In the genomic region with DNA sequence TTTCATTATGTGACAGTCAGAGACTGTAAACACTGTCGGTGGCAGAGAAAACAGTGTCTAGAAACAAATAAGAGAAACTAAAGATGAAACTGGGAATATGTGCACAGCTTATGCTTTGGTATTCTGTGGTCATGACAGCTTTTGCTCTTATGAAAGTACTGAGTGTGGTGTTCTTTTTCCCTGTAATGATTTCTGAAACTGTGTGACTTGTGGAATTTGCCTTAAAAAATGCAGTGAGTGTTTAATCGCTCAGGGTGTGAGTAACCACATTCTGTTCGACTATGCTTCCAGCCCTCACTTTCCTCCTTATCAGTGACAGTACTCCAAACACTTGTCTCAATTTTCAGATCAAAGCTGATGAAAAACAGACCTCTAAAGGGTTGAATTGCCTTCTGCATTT, we compare ENCODE assay signal across 11 cellular contexts.
A peak's percentile ranks its signal among the peaks of the same experiment; 100 is the strongest.
DNase-seq lines count a peak whose midpoint lies in the region; ATAC-seq, FAIRE-seq and TF ChIP-seq lines count a peak whose summit lies in the region.
"Had no signal": no experiment of that assay in that cellular context is flagged by ENCODE, and none has a peak within 500 bp of the region (broad histone marks: within the 10 kb centered on the region; RNA-seq: fewer than 3 reads in every experiment).

No MANE protein-coding gene starts in this region.

- no peaks in the 10 kb centered on the region for H3K4me1 Mint-ChIP-seq in naive thymus-derived CD8-positive, alpha-beta T cell

- no peak overlapping the region for H3K27ac Mint-ChIP-seq in naive thymus-derived CD8-positive, alpha-beta T cell

- H2BK120ac ChIP-seq in mesendoderm (ENCODE audit: low read depth, low read length): no peak overlapping the region

- peaks cover 39% of the 10 kb centered on the region for H3K4me1 ChIP-seq in OCI-LY3 (ENCODE audit: low read length)
- no peaks in the 10 kb centered on the region for H3K4me1 ChIP-seq in mesendoderm (ENCODE audit: control insufficient read depth, low read depth, low read length)

- H3K18ac ChIP-seq in mesendoderm (ENCODE audit: low read length): no peak overlapping the region

- no peaks in the 10 kb centered on the region for H3K9me3 ChIP-seq in OCI-LY3 (ENCODE audit: insufficient read depth, low read length)

- no peaks in the 10 kb centered on the region for H4K20me1 ChIP-seq in OCI-LY3 (ENCODE audit: insufficient read depth, low read length)

- ATAC-seq in GM18517 (IDR thresholded peaks at IDR 0.05; ENCODE audit: unreplicated experiment) (peak; percentile 72), HG02610 (IDR thresholded peaks at IDR 0.05; ENCODE audit: unreplicated experiment) (peak; percentile 80)
- no peak for ATAC-seq in naive thymus-derived CD8-positive, alpha-beta T cell

- H4K8ac ChIP-seq in mesendoderm (ENCODE audit: low read depth, low read length): no peak overlapping the region

- no CpG with 5 or more reads among the region's 3 CpGs for WGBS in mesendoderm (ENCODE audit: extremely low coverage, insufficient coverage, low lambda C conversion rate)

- H2BK5ac ChIP-seq in mesendoderm (ENCODE audit: low read length): no peak overlapping the region

- TF ChIP-seq POLR2A in H54 (IDR thresholded peaks at IDR 0.05; ENCODE audit: low read depth, low read length): no peak

- H3K36me3 Mint-ChIP-seq in naive thymus-derived CD8-positive, alpha-beta T cell: no peaks in the 10 kb centered on the region

- H3K9me3 Mint-ChIP-seq in naive thymus-derived CD8-positive, alpha-beta T cell: no peaks in the 10 kb centered on the region

- no peak overlapping the region for H2BK15ac ChIP-seq in mesendoderm (replicated peaks; ENCODE audit: low read depth)

- no peak overlapping the region for H3K4me3 Mint-ChIP-seq in naive thymus-derived CD8-positive, alpha-beta T cell

- H3K23ac ChIP-seq in mesendoderm (ENCODE audit: low read length): no peak overlapping the region

- H3K79me1 ChIP-seq in mesendoderm (ENCODE audit: low read length): no peaks in the 10 kb centered on the region

- FAIRE-seq in H54 (lab: Jason Lieb, UNC): no peak

- peak overlapping the region; percentile 71; the same call in 1 of the 2 replicates for H2AFZ ChIP-seq in OCI-LY3 (ENCODE audit: low read depth, low read length)

- no peak overlapping the region for H3K56ac ChIP-seq in mesendoderm (ENCODE audit: low read length)

- no peaks in the 10 kb centered on the region for H3K79me2 ChIP-seq in OCI-LY3 (ENCODE audit: low read length)
- no peaks in the 10 kb centered on the region for H3K79me2 ChIP-seq in mesendoderm (ENCODE audit: control insufficient read depth, insufficient read depth, low read length)

- no peak for TF ChIP-seq CTCF in OCI-LY3 (IDR thresholded peaks at IDR 0.05; ENCODE audit: low read depth, low read length)

- H3K9ac ChIP-seq in OCI-LY3 (ENCODE audit: low read length): no peak overlapping the region
- H3K9ac ChIP-seq in mesendoderm (ENCODE audit: low read length): no peak overlapping the region

- no peak overlapping the region for H4K5ac ChIP-seq in mesendoderm (ENCODE audit: low read length)

- H3K4me2 ChIP-seq in OCI-LY3 (ENCODE audit: low read length) (peak overlapping the region; percentile 67), mesendoderm (ENCODE audit: low read length) (no peak overlapping the region)

- H3K27me3 Mint-ChIP-seq in naive thymus-derived CD8-positive, alpha-beta T cell: peaks cover 15 to 49% (median 29%) of the 10 kb centered on the region in 5 donors

- POLR2A ChIA-PET in naive thymus-derived CD8-positive, alpha-beta T cell (lab: Charles Lee): no interaction called here

- DNase-seq in mesendoderm (peak; percentile 53), T-helper 9 cell (no peak), NCI-H2196 (lab: John Stamatoyannopoulos, UW; ENCODE audit: unreplicated experiment) (no peak), H54 (ENCODE audit: insufficient read length, low spot score) (no peak)
- no peak for DNase-seq in naive thymus-derived CD8-positive, alpha-beta T cell
- DNase-seq: GDM1, left cardiac atrium had no signal

- H3K27ac ChIP-seq in OCI-LY3 (ENCODE audit: low read length) (peak overlapping the region; percentile 7; the same call in 1 of the 2 replicates), mesendoderm (ENCODE audit: low read depth, low read length) (no peak overlapping the region)
- H3K27ac ChIP-seq: coronary artery had no signal

- no peaks in the 10 kb centered on the region for H3K36me3 ChIP-seq in OCI-LY3 (replicated peaks; ENCODE audit: low read depth, low read length)
- no peaks in the 10 kb centered on the region for H3K36me3 ChIP-seq in mesendoderm (ENCODE audit: control insufficient read depth, insufficient read depth, low read length)

- H3K27me3 ChIP-seq in OCI-LY3 (ENCODE audit: low read depth, low read length) (peaks cover 10% of the 10 kb centered on the region; the same call in 1 of the 2 replicates), mesendoderm (ENCODE audit: insufficient read depth, low read length, poor library complexity) (no peaks in the 10 kb centered on the region)

- H3K4ac ChIP-seq in mesendoderm (ENCODE audit: low read depth, low read length): no peak overlapping the region

- no peak overlapping the region for H2AK5ac ChIP-seq in mesendoderm (ENCODE audit: low read length)

- H3K4me3 ChIP-seq in OCI-LY3 (ENCODE audit: low read length): peak overlapping the region; percentile 4; the same call in 1 of the 2 replicates
- H3K4me3 ChIP-seq in mesendoderm (ENCODE audit: low read length): no peak overlapping the region
- H3K4me3 ChIP-seq: coronary artery had no signal

Comparison
In these comparisons a context has a peak if more than half of its experiments do, and no peak if none do; other contexts are left out.
1. ATAC-seq: peak in GM18517 (single experiment) and HG02610 (single experiment); none in naive thymus-derived CD8-positive, alpha-beta T cell (0 of 2).